8 cellular contexts compared by ENCODE assay signal in genomic region chr2:54103454-54104314, GRCh38. TPM values are rescaled to one million over a fixed set of nuclear protein-coding genes. Genes with fewer than 3 reads are reported as not detected.
A peak's percentile ranks its signal among the peaks of the same experiment; 100 is the strongest.
DNase-seq lines count a peak whose midpoint lies in the region; ATAC-seq, FAIRE-seq and TF ChIP-seq lines count a peak whose summit lies in the region.

No MANE protein-coding gene starts in this region.

- H3K27ac ChIP-seq in OCI-LY1 (ENCODE audit: low read depth, low read length, poor library complexity, severe bottlenecking) (peak overlapping the region; percentile 99), adrenal gland (no peak overlapping the region), keratinocyte (ENCODE audit: control insufficient read depth, insufficient read depth, low read length) (no peak overlapping the region)

- dilution Hi-C loops in keratinocyte (cut with MboI; ENCODE audit: extremely low pct_ligation_motif_present, low sequenced_read_pairs) = no loop called here

- H3K27me3 ChIP-seq in OCI-LY1 (ENCODE audit: insufficient read depth, low read length) = no peaks in the 10 kb centered on the region
- H3K27me3 ChIP-seq in adrenal gland = no peaks in the 10 kb centered on the region
- no peaks in the 10 kb centered on the region for H3K27me3 ChIP-seq in keratinocyte (ENCODE audit: control insufficient read depth, extremely low read depth, insufficient read depth, low read length)

- peak in 1 of 2 donors; percentile 17 for TF ChIP-seq POLR2A in adrenal gland (IDR thresholded peaks at IDR 0.05)

- H3K4me1 ChIP-seq in OCI-LY1 (ENCODE audit: insufficient read depth, low read length, severe bottlenecking) = peaks cover 99% of the 10 kb centered on the region
- H3K4me1 ChIP-seq in adrenal gland (replicated peaks in 1 of 2) = peaks cover 0 to 27% of the 10 kb centered on the region in 2 donors
- peaks cover 23% of the 10 kb centered on the region for H3K4me1 ChIP-seq in keratinocyte (ENCODE audit: control insufficient read depth, extremely low read depth, insufficient read depth, low read length)

- H3K9me3 ChIP-seq in OCI-LY1 (ENCODE audit: low read length) (no peaks in the 10 kb centered on the region), adrenal gland (replicated peaks in 1 of 3) (no peaks in the 10 kb centered on the region), keratinocyte (ENCODE audit: control insufficient read depth, low read depth, low read length) (no peaks in the 10 kb centered on the region)

- H2AFZ ChIP-seq in OCI-LY1 (ENCODE audit: low read length) (no peak overlapping the region), keratinocyte (ENCODE audit: control insufficient read depth, low read length) (no peak overlapping the region)

- intact Hi-C loops in adrenal gland (cut with DNase I) = loop anchor here in 1 of 2 donors (10.0 kb wide), 2 partner anchors 601 to 731 kb away; no protein-coding TSS in a partner anchor

- H3F3A ChIP-seq in OCI-LY1 (ENCODE audit: insufficient read depth, low read length) = peaks cover 17% of the 10 kb centered on the region; the same call in 1 of the 2 replicates

- H3K36me3 ChIP-seq in OCI-LY1 (ENCODE audit: insufficient read depth, low read length) (peaks cover 4% of the 10 kb centered on the region; the same call in 1 of the 2 replicates), adrenal gland (replicated peaks in 1 of 2) (no peaks in the 10 kb centered on the region), keratinocyte (ENCODE audit: control insufficient read depth in 2 of 2, extremely low read depth in 1 of 2, insufficient read depth in 2 of 2, low read length in 2 of 2) (no peaks in the 10 kb centered on the region)

- TF ChIP-seq CTCF in OCI-LY1 (IDR thresholded peaks at IDR 0.05; ENCODE audit: low read length) (peak; percentile 23; the same call in 1 of the 2 replicates), adrenal gland (IDR thresholded peaks at IDR 0.05) (peak in 3 of 6 experiments; percentile 9 to 32 (median 24)), keratinocyte (optimal IDR thresholded peaks at IDR 0.05 in 1 of 3, IDR thresholded peaks at IDR 0.05 in 1 of 3, conservative IDR thresholded peaks at IDR 0.05 in 1 of 3; ENCODE audit: extremely low read depth in 1 of 3, insufficient read depth in 2 of 3, low read length in 3 of 3) (peak in 2 of 3 experiments; percentile 3 to 11)

- ATAC-seq in HG02610 (IDR thresholded peaks at IDR 0.05; ENCODE audit: unreplicated experiment) (peak; percentile 48), GM19035 (IDR thresholded peaks at IDR 0.05; ENCODE audit: unreplicated experiment) (no peak)

- H3K9me2 ChIP-seq in OCI-LY1 (ENCODE audit: low read depth, low read length) = no peaks in the 10 kb centered on the region

- H3K4me3 ChIP-seq in OCI-LY1 (ENCODE audit: low read depth, low read length, poor library complexity, severe bottlenecking) (peak overlapping the region; percentile 25), adrenal gland (no peak overlapping the region), keratinocyte (ENCODE audit: control insufficient read depth in 2 of 3, extremely low read depth in 1 of 3, insufficient read depth in 2 of 3, low read depth in 1 of 3, low read length in 3 of 3) (no peak overlapping the region)

- H3K9ac ChIP-seq in OCI-LY1 (ENCODE audit: low read length) = peak overlapping the region; percentile 61
- no peak overlapping the region for H3K9ac ChIP-seq in keratinocyte (ENCODE audit: control insufficient read depth, extremely low read depth, insufficient read depth, low read length)

- H3K79me2 ChIP-seq in OCI-LY1 (ENCODE audit: insufficient read depth, low read length) = no peaks in the 10 kb centered on the region
- no peaks in the 10 kb centered on the region for H3K79me2 ChIP-seq in keratinocyte (ENCODE audit: control insufficient read depth, insufficient read depth, low read length)

- FAIRE-seq in keratinocyte (lab: Jason Lieb, UNC) = peak; percentile 73

- 29 to 37% (median 32%) methylated on average over 3 of the region's 3 CpGs for WGBS in adrenal gland, 4 donors

- H3K4me2 ChIP-seq in OCI-LY1 (ENCODE audit: low read length) (peak overlapping the region; percentile 66), keratinocyte (ENCODE audit: control insufficient read depth, extremely low read depth, insufficient read depth, low read depth, low read length) (peak overlapping the region; percentile 64)

- H4K20me1 ChIP-seq in OCI-LY1 (ENCODE audit: insufficient read depth, low read length) (no peaks in the 10 kb centered on the region), keratinocyte (ENCODE audit: control insufficient read depth, extremely low read depth, insufficient read depth, low read length) (no peaks in the 10 kb centered on the region)

- no peaks in the 10 kb centered on the region for H3K9me1 ChIP-seq in keratinocyte (ENCODE audit: control insufficient read depth, extremely low read depth, insufficient read depth, low read length)

- DNase-seq in NCI-H82 (lab: John Stamatoyannopoulos, UW) (peak; percentile 54), NCI-H82 treated with DMSO at 0.1 percent for 48 hours (lab: John Stamatoyannopoulos, UW; ENCODE audit: unreplicated experiment) (no peak), adrenal gland (peak in 6 of 7 donors; percentile 55 to 82 (median 68)), keratinocyte (ENCODE audit: low read depth, low spot score) (peak; percentile 54), NCI-H774 (lab: John Stamatoyannopoulos, UW) (no peak)

RNA-seq across cellular contexts. Expression of gene ACYP2, which starts 11.7 kb away (rescaled TPM):
- total RNA-seq in adrenal gland = 100 to 1,000 TPM in 1 of 8 donors, 10 to 100 TPM in 7; 40.3 to 101 (median 51.7) TPM
- 10 to 100 TPM; 49.3 to 72.1 (median 60.2) TPM for polyA plus RNA-seq in adrenal gland
- 8.0 to 8.9 TPM (median 8.7 TPM) in 3 replicates for polyA plus RNA-seq in keratinocyte
- polyA plus RNA-seq in keratinocyte (2011; ENCODE audit: low read depth) = 19.6 TPM
- 14.0 and 17.1 TPM in 2 replicates for polyA plus RNA-seq in keratinocyte (2011; cell fraction: cytosol; rRNA removed)
- polyA plus RNA-seq in keratinocyte (2011; cell fraction: nucleus; rRNA removed) = 4.5 and 6.6 TPM in 2 replicates
- polyA plus RNA-seq in keratinocyte (2012; ENCODE audit: low replicate concordance) = 10.2 and 18.1 TPM in 2 replicates
- 3.5 to 5.2 TPM in 2 of 3 replicates, not detected in the other for polyA minus RNA-seq in keratinocyte
- 6.5 TPM for polyA minus RNA-seq in keratinocyte (2011; cell fraction: cytosol; rRNA and poly(A)+ RNA removed)
- polyA minus RNA-seq in keratinocyte (2011; cell fraction: nucleus; rRNA and poly(A)+ RNA removed) = 5.0 and 11.4 TPM in 2 replicates

Comparison
In these comparisons a context has a peak if more than half of its experiments do, and no peak if none do; other contexts are left out.
1. DNase-seq: peak in NCI-H82 (single experiment), adrenal gland (6 of 7) and keratinocyte (single experiment); none in NCI-H82 treated with DMSO at 0.1 percent for 48 hours (single experiment) and NCI-H774 (single experiment).